Comparison of ENCODE assay signal across 9 cellular contexts in the genomic region with DNA sequence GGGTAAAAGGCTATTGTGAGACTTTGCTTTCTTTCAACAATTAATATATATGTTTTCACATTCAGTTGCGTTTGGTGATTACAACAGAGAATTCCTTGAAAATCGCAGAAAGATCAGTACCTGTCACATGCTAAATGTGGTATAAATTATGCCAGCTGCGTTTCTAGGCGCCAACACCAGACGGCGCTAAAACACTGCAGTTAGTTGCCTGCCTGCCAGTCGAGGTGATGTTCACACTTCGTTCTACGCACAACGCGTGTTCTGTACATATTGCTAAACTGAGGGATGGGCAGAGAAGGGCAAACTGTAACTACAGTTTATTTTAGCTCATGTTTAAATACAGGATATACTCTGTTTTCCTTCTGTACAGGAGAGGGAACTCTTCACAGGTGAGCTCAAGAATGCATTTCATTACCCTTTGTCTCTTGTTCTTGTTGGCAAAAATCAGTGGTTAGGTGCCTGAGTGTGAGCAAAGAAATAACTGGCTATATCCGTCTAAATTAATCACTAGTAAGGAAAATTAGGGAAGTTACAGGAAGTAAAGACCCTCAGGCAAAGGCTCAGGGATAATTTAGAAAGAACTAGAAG.
DNase-seq lines count a peak whose midpoint lies in the region; ATAC-seq and TF ChIP-seq lines count a peak whose summit lies in the region.
"Had no signal": no experiment of that assay in that cellular context is flagged by ENCODE, and none has a peak within 500 bp of the region (broad histone marks: within the 10 kb centered on the region; RNA-seq: fewer than 3 reads in every experiment).

No MANE protein-coding gene starts in this region.

- H3K36me3 Mint-ChIP-seq in activated naive CD8-positive, alpha-beta T cell treated with anti-CD3 and anti-CD28 coated beads for 36 hours, result no peaks in the 10 kb centered on the region

- no peak overlapping the region for H3K4me3 Mint-ChIP-seq in activated naive CD8-positive, alpha-beta T cell treated with anti-CD3 and anti-CD28 coated beads for 36 hours

- ATAC-seq in GM19452 (IDR thresholded peaks at IDR 0.05; ENCODE audit: unreplicated experiment), result peak; percentile 55
- no peak for ATAC-seq in gastrocnemius medialis
- ATAC-seq in GM19455 (IDR thresholded peaks at IDR 0.05; ENCODE audit: unreplicated experiment), result no peak
- ATAC-seq in HG03025 (IDR thresholded peaks at IDR 0.05; ENCODE audit: low FRiP score, unreplicated experiment), result no peak

- H3K27me3 ChIP-seq in right atrium auricular region (no peaks in the 10 kb centered on the region), gastrocnemius medialis (no peaks in the 10 kb centered on the region)

- H3K4me3 ChIP-seq in right atrium auricular region (no peak overlapping the region), gastrocnemius medialis (no peak overlapping the region)
- H3K4me3 ChIP-seq: SK-N-MC had no signal

- H3K9me3 Mint-ChIP-seq in activated naive CD8-positive, alpha-beta T cell treated with anti-CD3 and anti-CD28 coated beads for 36 hours, result peaks cover 2% of the 10 kb centered on the region

- no peak for TF ChIP-seq POLR2A in gastrocnemius medialis (IDR thresholded peaks at IDR 0.05)

- DNase-seq in COR-L47 (lab: John Stamatoyannopoulos, UW) (peak; percentile 26), NCI-H1048 (lab: John Stamatoyannopoulos, UW) (peak; percentile 1), right atrium auricular region (ENCODE audit: low spot score) (no peak), gastrocnemius medialis (no peak)
- DNase-seq in activated naive CD8-positive, alpha-beta T cell treated with anti-CD3 and anti-CD28 coated beads for 36 hours, result peak; percentile 22

- in situ Hi-C loops in gastrocnemius medialis (cut with MboI; ENCODE audit: low sequenced_read_pairs in 4 of 4), result no loop called here

- no peaks in the 10 kb centered on the region for H3K4me1 ChIP-seq in right atrium auricular region
- H3K4me1 ChIP-seq in gastrocnemius medialis, result no peaks in the 10 kb centered on the region

- peaks cover 5% of the 10 kb centered on the region for H3K27me3 Mint-ChIP-seq in activated naive CD8-positive, alpha-beta T cell treated with anti-CD3 and anti-CD28 coated beads for 36 hours

- no peaks in the 10 kb centered on the region for H3K4me1 Mint-ChIP-seq in activated naive CD8-positive, alpha-beta T cell treated with anti-CD3 and anti-CD28 coated beads for 36 hours

- H3K36me3 ChIP-seq in right atrium auricular region (no peaks in the 10 kb centered on the region), gastrocnemius medialis (no peaks in the 10 kb centered on the region)

- no peak overlapping the region for H3K27ac ChIP-seq in right atrium auricular region
- no peak overlapping the region for H3K27ac ChIP-seq in gastrocnemius medialis
- H3K27ac ChIP-seq: SK-N-MC had no signal

- H3K27ac Mint-ChIP-seq in activated naive CD8-positive, alpha-beta T cell treated with anti-CD3 and anti-CD28 coated beads for 36 hours, result no peak overlapping the region

- TF ChIP-seq CTCF in right atrium auricular region (IDR thresholded peaks at IDR 0.05) (peak; percentile 67 to 87), gastrocnemius medialis (IDR thresholded peaks at IDR 0.05 in 4 of 5, conservative IDR thresholded peaks at IDR 0.05 in 1 of 5) (peak in 4 of 5 experiments; percentile 24 to 61 (median 42))

- intact Hi-C loops in gastrocnemius medialis (cut with DNase I; ENCODE audit: low total_unique reads), result no loop called here

- H3K9me3 ChIP-seq in right atrium auricular region (no peaks in the 10 kb centered on the region), gastrocnemius medialis (no peaks in the 10 kb centered on the region)

Comparison
In these comparisons a context has a peak if more than half of its experiments do, and no peak if none do; other contexts are left out.
1. DNase-seq: peak in COR-L47 (single experiment), NCI-H1048 (single experiment) and activated naive CD8-positive, alpha-beta T cell treated with anti-CD3 and anti-CD28 coated beads for 36 hours (single experiment); none in right atrium auricular region (single experiment) and gastrocnemius medialis (0 of 2).